ENCODE assay signal across 15 cellular contexts in the genomic region with DNA sequence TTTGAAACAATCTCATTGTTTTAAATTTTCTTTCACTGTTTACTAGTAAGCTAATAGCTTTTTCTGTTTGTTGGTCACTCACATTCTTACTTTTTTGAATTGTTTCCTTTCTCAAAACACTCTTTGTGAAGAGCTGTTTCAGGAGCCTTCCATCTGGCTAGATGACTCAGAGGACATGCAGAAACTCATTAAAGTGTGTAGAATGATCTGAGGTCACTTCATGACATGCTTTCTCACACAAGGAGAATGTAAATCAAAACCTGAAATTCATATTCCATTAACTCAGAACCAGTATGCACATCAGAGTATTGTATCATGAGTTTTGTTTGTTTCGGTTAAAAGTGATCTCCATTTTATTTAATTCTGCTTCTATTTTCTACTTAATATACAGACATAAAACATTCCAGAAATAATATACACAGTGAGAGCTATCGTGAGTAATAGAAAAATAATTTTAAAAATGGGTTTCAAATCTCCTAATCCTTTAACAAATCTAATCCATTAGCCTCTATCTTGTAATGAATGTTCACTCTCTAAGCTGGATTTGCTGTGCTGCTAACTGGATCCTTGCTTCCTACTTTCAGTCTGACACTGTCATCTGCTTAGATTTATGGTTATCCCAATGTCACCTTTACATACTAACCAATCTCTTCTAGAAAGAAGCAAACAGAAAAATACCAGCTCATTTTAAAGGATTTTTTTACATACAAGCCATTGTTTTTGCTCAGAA.
DNase-seq lines count a peak whose midpoint lies in the region; ATAC-seq, FAIRE-seq and TF ChIP-seq lines count a peak whose summit lies in the region.
"Had no signal": no experiment of that assay in that cellular context is flagged by ENCODE, and none has a peak within 500 bp of the region (broad histone marks: within the 10 kb centered on the region; RNA-seq: fewer than 3 reads in every experiment).

No MANE protein-coding gene starts in this region.

- CTCF ChIA-PET in GM12878 (lab: Yijun Ruan, JAX), result interaction anchor here (0.6 to 1.5 kb wide), 5 partner anchors 11 to 1955 kb away, joined by 3 to 5 read pairs (median 3); no protein-coding TSS in a partner anchor

- H3K27ac Mint-ChIP-seq in HFFc6, result no peak overlapping the region
- H3K27ac Mint-ChIP-seq: activated CD8-positive, alpha-beta T cell treated with anti-CD3 and anti-CD28 coated beads, Interleukin-2, amount 10 ng/mL, durations not matched to agents 7 days and 5 days; activated naive CD8-positive, alpha-beta T cell treated with anti-CD3 and anti-CD28 coated beads, Interleukin-2, amount 50 U/mL, for 24 hours; T-helper 1 cell treated with Interleukin-12 subunit alpha and Interleukin-12 subunit beta and Interleukin-4 antibody, amounts not matched to agents 30 μg/mL and 1 μg/mL, for 36 hours had no signal

- in situ Hi-C loops in GM12878 (cut with MboI), result no loop called here

- H3K9me3 ChIP-seq in GM12878 (replicated peaks; ENCODE audit: control insufficient read depth, insufficient read depth, low read length) (no peaks in the 10 kb centered on the region), keratinocyte (ENCODE audit: control insufficient read depth, low read depth, low read length) (no peaks in the 10 kb centered on the region)
- H3K9me3 ChIP-seq: esophagus muscularis mucosa had no signal

- no peaks in the 10 kb centered on the region for H3K79me2 ChIP-seq in GM12878 (ENCODE audit: control insufficient read depth, insufficient read depth, low read length)
- no peaks in the 10 kb centered on the region for H3K79me2 ChIP-seq in keratinocyte (ENCODE audit: control insufficient read depth, insufficient read depth, low read length)

- H3K4me3 Mint-ChIP-seq in HFFc6, result no peak overlapping the region
- H3K4me3 Mint-ChIP-seq: activated CD8-positive, alpha-beta T cell treated with anti-CD3 and anti-CD28 coated beads, Interleukin-2, amount 10 ng/mL, durations not matched to agents 7 days and 5 days; activated naive CD8-positive, alpha-beta T cell treated with anti-CD3 and anti-CD28 coated beads, Interleukin-2, amount 50 U/mL, for 24 hours; T-helper 1 cell treated with Interleukin-12 subunit alpha and Interleukin-12 subunit beta and Interleukin-4 antibody, amounts not matched to agents 30 μg/mL and 1 μg/mL, for 36 hours had no signal

- RAD21 ChIA-PET in GM12878 (lab: Charles Lee; ENCODE audit: unreplicated experiment), result interaction anchor here (1.3 kb wide), 1 partner anchor 8 kb away, joined by 3 read pairs; no protein-coding TSS in a partner anchor

- TF ChIP-seq CTCF in AG09319 (IDR thresholded peaks at IDR 0.05; ENCODE audit: low read depth, low read length) (no peak), GM12878 (IDR thresholded peaks at IDR 0.05 in 2 of 3, conservative IDR thresholded peaks at IDR 0.05 in 1 of 3; ENCODE audit: control insufficient read depth in 2 of 3, extremely low read depth in 1 of 3, insufficient read depth in 1 of 3, low read depth in 3 of 3, low read length in 3 of 3) (no peak), keratinocyte (optimal IDR thresholded peaks at IDR 0.05 in 1 of 3, IDR thresholded peaks at IDR 0.05 in 1 of 3, conservative IDR thresholded peaks at IDR 0.05 in 1 of 3; ENCODE audit: extremely low read depth in 1 of 3, insufficient read depth in 2 of 3, low read length in 3 of 3) (no peak), HFFc6 (IDR thresholded peaks at IDR 0.05) (no peak)

- FAIRE-seq in GM12878 (lab: Jason Lieb, UNC) (no peak), keratinocyte (lab: Jason Lieb, UNC) (no peak)

- dilution Hi-C loops in keratinocyte (cut with MboI; ENCODE audit: extremely low pct_ligation_motif_present, low sequenced_read_pairs), result no loop called here

- H3K4me2 ChIP-seq in GM12878 (ENCODE audit: control insufficient read depth, insufficient read depth), result no peak overlapping the region
- H3K4me2 ChIP-seq in keratinocyte (ENCODE audit: control insufficient read depth, extremely low read depth, insufficient read depth, low read depth, low read length), result no peak overlapping the region

- no peak overlapping the region for H3K9ac ChIP-seq in GM12878 (ENCODE audit: control insufficient read depth, insufficient read depth, low read length)
- no peak overlapping the region for H3K9ac ChIP-seq in keratinocyte (ENCODE audit: control insufficient read depth, extremely low read depth, insufficient read depth, low read length)

- no peaks in the 10 kb centered on the region for H3K27me3 Mint-ChIP-seq in HFFc6 (ENCODE audit: insufficient read depth)
- H3K27me3 Mint-ChIP-seq: activated naive CD8-positive, alpha-beta T cell treated with anti-CD3 and anti-CD28 coated beads, Interleukin-2, amount 50 U/mL, for 24 hours had no signal

- TF ChIP-seq EP300 in GM12878 (IDR thresholded peaks at IDR 0.05; ENCODE audit: borderline replicate concordance in 1 of 2, control insufficient read depth in 1 of 2, low read depth in 2 of 2, low read length in 2 of 2), result no peak; a peak in 1 of 4 replicates

- H3K4me1 ChIP-seq in GM12878 (ENCODE audit: control insufficient read depth, insufficient read depth, low read length) (no peaks in the 10 kb centered on the region), keratinocyte (ENCODE audit: control insufficient read depth, extremely low read depth, insufficient read depth, low read length) (no peaks in the 10 kb centered on the region)
- H3K4me1 ChIP-seq: esophagus muscularis mucosa had no signal

- TF ChIP-seq RAD21 in GM12878 (IDR thresholded peaks at IDR 0.05; ENCODE audit: insufficient read depth, low read depth, low read length), result no peak

- peaks cover 20% of the 10 kb centered on the region; the same call in 1 of the 2 replicates for H3K9me3 Mint-ChIP-seq in HFFc6
- H3K9me3 Mint-ChIP-seq: T-helper 1 cell treated with Interleukin-12 subunit alpha and Interleukin-12 subunit beta and Interleukin-4 antibody, amounts not matched to agents 30 μg/mL and 1 μg/mL, for 36 hours had no signal

- no peaks in the 10 kb centered on the region for H3K36me3 ChIP-seq in GM12878 (ENCODE audit: control insufficient read depth in 2 of 2, insufficient read depth in 2 of 2, low read length in 1 of 2)
- H3K36me3 ChIP-seq in keratinocyte (ENCODE audit: control insufficient read depth in 2 of 2, extremely low read depth in 1 of 2, insufficient read depth in 2 of 2, low read length in 2 of 2), result no peaks in the 10 kb centered on the region
- H3K36me3 ChIP-seq: esophagus muscularis mucosa had no signal

- H3K9me1 ChIP-seq in keratinocyte (ENCODE audit: control insufficient read depth, extremely low read depth, insufficient read depth, low read length), result no peaks in the 10 kb centered on the region

- WGBS in GM12878 (ENCODE audit: insufficient coverage, insufficient replicate concordance, low lambda C conversion rate, missing lambda C conversion rate), result 17% methylated on average over 2 of the region's 2 CpGs

- H3K27me3 ChIP-seq in GM12878 (replicated peaks in 1 of 2; ENCODE audit: control insufficient read depth in 2 of 2, insufficient read depth in 2 of 2, low read length in 1 of 2) (no peaks in the 10 kb centered on the region), keratinocyte (ENCODE audit: control insufficient read depth, extremely low read depth, insufficient read depth, low read length) (no peaks in the 10 kb centered on the region)
- H3K27me3 ChIP-seq: esophagus muscularis mucosa had no signal

- BruUV-seq in GM12878 (replicated peaks; lab: Mats Ljungman, UMichigan), result no TSS peak

- no peaks in the 10 kb centered on the region for H3K36me3 Mint-ChIP-seq in HFFc6 (ENCODE audit: low read depth)

- no peaks in the 10 kb centered on the region for H3K4me1 Mint-ChIP-seq in HFFc6 (ENCODE audit: low read depth)
- H3K4me1 Mint-ChIP-seq: activated naive CD8-positive, alpha-beta T cell treated with anti-CD3 and anti-CD28 coated beads, Interleukin-2, amount 50 U/mL, for 24 hours had no signal

- H4K20me1 ChIP-seq in GM12878 (ENCODE audit: control insufficient read depth, insufficient read depth) (no peaks in the 10 kb centered on the region), keratinocyte (ENCODE audit: control insufficient read depth, extremely low read depth, insufficient read depth, low read length) (no peaks in the 10 kb centered on the region)

- SMC1A ChIA-PET in GM12878 (lab: Charles Lee; ENCODE audit: uncharacterized antibody, unreplicated experiment), result interaction anchor here (0.6 to 3.6 kb wide), 8 partner anchors 8 to 190 kb away, joined by 3 to 16 read pairs (median 4); no protein-coding TSS in a partner anchor

- H3K4me3 ChIP-seq in GM12878 (no peak overlapping the region), keratinocyte (ENCODE audit: control insufficient read depth in 2 of 3, extremely low read depth in 1 of 3, insufficient read depth in 2 of 3, low read depth in 1 of 3, low read length in 3 of 3) (no peak overlapping the region)
- H3K4me3 ChIP-seq: esophagus muscularis mucosa, skin epidermis had no signal

- intact Hi-C loops in GM12878 (cut with micrococcal nuclease; ENCODE audit: unreplicated experiment), result no loop called here

- DNase-seq in AG09319 (ENCODE audit: extremely low read depth, low read depth), result peak; percentile 3
- peak; percentile 54 for DNase-seq in HPDE6-E6E7 (ENCODE audit: extremely low spot score)
- DNase-seq in GM12878 (ENCODE audit: low read depth, low spot score), result no peak
- peak; percentile 44 for DNase-seq in keratinocyte (ENCODE audit: low read depth, low spot score)
- DNase-seq in activated effector memory CD4-positive, alpha-beta T cell treated with Interleukin-2 at 50 U/mL for 16 hours, result no peak
- no peak for DNase-seq in HuH-7.5 (ENCODE audit: low spot score)
- DNase-seq in HFFc6, result no peak
- DNase-seq: activated CD8-positive, alpha-beta T cell treated with anti-CD3 and anti-CD28 coated beads, Interleukin-2, amount 10 ng/mL, durations not matched to agents 7 days and 5 days; activated naive CD8-positive, alpha-beta T cell treated with anti-CD3 and anti-CD28 coated beads, Interleukin-2, amount 50 U/mL, for 24 hours; mesendoderm; stimulated activated CD8-positive, alpha-beta memory T cell treated with anti-CD3 and anti-CD28 coated beads, Interleukin-4, amount 100 ng/mL, for 48 hours had no signal

- POLR2A ChIA-PET in GM12878 (lab: Charles Lee), result interaction anchor here (0.6 kb wide), 1 partner anchor 1020 kb away, joined by 4 read pairs; no protein-coding TSS in a partner anchor

- no peak for TF ChIP-seq POLR2A in GM12878 (IDR thresholded peaks at IDR 0.05; ENCODE audit: low read depth, low read length)

- no peak overlapping the region for H2AFZ ChIP-seq in GM12878 (ENCODE audit: control insufficient read depth, low read depth, low read length)
- H2AFZ ChIP-seq in keratinocyte (ENCODE audit: control insufficient read depth, low read length), result peak overlapping the region; percentile 53

- peak; percentile 91 for ATAC-seq in GM12878
- no peak for ATAC-seq in GM19324 (IDR thresholded peaks at IDR 0.05; ENCODE audit: low FRiP score, unreplicated experiment)
- ATAC-seq: activated CD8-positive, alpha-beta T cell treated with anti-CD3 and anti-CD28 coated beads, Interleukin-2, amount 10 ng/mL, durations not matched to agents 7 days and 5 days; activated naive CD8-positive, alpha-beta T cell treated with anti-CD3 and anti-CD28 coated beads, Interleukin-2, amount 50 U/mL, for 24 hours had no signal

- H3K27ac ChIP-seq in GM12878 (ENCODE audit: control insufficient read depth, insufficient read depth) (no peak overlapping the region), keratinocyte (ENCODE audit: control insufficient read depth, insufficient read depth, low read length) (peak overlapping the region; percentile 53)
- H3K27ac ChIP-seq: esophagus muscularis mucosa had no signal

Comparison
In these comparisons a context has a peak if more than half of its experiments do, and no peak if none do; other contexts are left out.
1. DNase-seq: peak in AG09319 (single experiment), HPDE6-E6E7 (single experiment) and keratinocyte (single experiment); none in GM12878 (single experiment), activated effector memory CD4-positive, alpha-beta T cell treated with Interleukin-2 at 50 U/mL for 16 hours (single experiment), HuH-7.5 (single experiment) and HFFc6 (single experiment).